In the genomic region with DNA sequence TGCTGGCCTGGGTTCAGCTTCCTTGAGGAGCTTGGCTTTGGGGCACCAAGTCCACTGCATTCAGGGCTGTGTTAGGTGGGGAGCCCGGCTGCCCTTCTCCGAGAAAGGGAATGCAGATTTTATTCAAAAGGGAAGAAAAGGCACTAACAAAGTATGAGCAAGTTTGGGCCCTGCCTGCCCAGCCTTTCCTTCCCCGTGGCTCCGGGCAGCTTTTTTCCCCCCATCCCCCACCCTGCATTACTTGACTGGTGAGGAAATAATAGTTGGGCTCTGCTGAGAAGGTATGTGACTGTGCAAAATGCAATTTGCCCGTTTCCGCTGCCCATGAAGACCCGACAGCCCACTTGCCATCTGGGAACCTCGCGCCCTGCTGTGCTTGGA, we compare ENCODE assay signal across 11 cellular contexts.
DNase-seq lines count a peak whose midpoint lies in the region; ATAC-seq and TF ChIP-seq lines count a peak whose summit lies in the region.
"Had no signal": no experiment of that assay in that cellular context is flagged by ENCODE, and none has a peak within 500 bp of the region (broad histone marks: within the 10 kb centered on the region; RNA-seq: fewer than 3 reads in every experiment).

No MANE protein-coding gene starts in this region.

- peak overlapping the region; percentile 65 for H3K4me3 Mint-ChIP-seq in osteocyte (ENCODE audit: unreplicated experiment)
- H3K4me3 Mint-ChIP-seq: memory B cell had no signal

- H3K9me3 Mint-ChIP-seq in osteocyte (ENCODE audit: unreplicated experiment), result no peaks in the 10 kb centered on the region
- H3K9me3 Mint-ChIP-seq: memory B cell had no signal

- peak overlapping the region; percentile 28 for H3K4me3 ChIP-seq in AG10803 (ENCODE audit: low read length)

- no peaks in the 10 kb centered on the region for H3K27me3 Mint-ChIP-seq in osteocyte (ENCODE audit: unreplicated experiment)

- peaks cover 3% of the 10 kb centered on the region for H3K36me3 Mint-ChIP-seq in osteocyte (ENCODE audit: unreplicated experiment)
- H3K36me3 Mint-ChIP-seq: memory B cell had no signal

- TF ChIP-seq CTCF in AG10803 (conservative IDR thresholded peaks at IDR 0.05; ENCODE audit: low read length) (no peak), osteocyte (IDR thresholded peaks at IDR 0.05) (no peak)

- no peak for ATAC-seq in SK-N-SH treated with all-trans-retinoic acid at 6 μM for 48 hours

- peak overlapping the region; percentile 100 for H3K27ac Mint-ChIP-seq in osteocyte (ENCODE audit: unreplicated experiment)
- H3K27ac Mint-ChIP-seq: memory B cell had no signal

- DNase-seq in AG10803 (ENCODE audit: low read depth), result no peak
- peak; percentile 66 for DNase-seq in fibroblast of gingiva (ENCODE audit: low read depth)
- DNase-seq in osteocyte (ENCODE audit: extremely low spot score, unreplicated experiment), result peak; percentile 88
- DNase-seq in DMS79 treated with DMSO at 0.1 percent for 48 hours (lab: John Stamatoyannopoulos, UW), result no peak
- DNase-seq in dedifferentiated amniotic fluid mesenchymal stem cell (ENCODE audit: extremely low spot score), result no peak
- DNase-seq in NCI-H187 (lab: John Stamatoyannopoulos, UW), result no peak
- DNase-seq in GM03348 (ENCODE audit: low spot score), result no peak
- DNase-seq: activated CD4-positive, CD25-positive, alpha-beta regulatory T cell treated with anti-CD3 and anti-CD28 coated beads, Interleukin-2, amount 50 U/mL, for 72 hours; NCI-H1417 treated with DMSO at 0.1 percent for 48 hours had no signal

- peaks cover 51% of the 10 kb centered on the region for H3K4me1 Mint-ChIP-seq in osteocyte (ENCODE audit: unreplicated experiment)

TF ChIP-seq in SK-N-SH treated with all-trans-retinoic acid at 6 μM for 48 hours, 23 proteins besides CTCF, POLR2A, EP300 and RAD21:
- TF ChIP-seq, protein P1, sequence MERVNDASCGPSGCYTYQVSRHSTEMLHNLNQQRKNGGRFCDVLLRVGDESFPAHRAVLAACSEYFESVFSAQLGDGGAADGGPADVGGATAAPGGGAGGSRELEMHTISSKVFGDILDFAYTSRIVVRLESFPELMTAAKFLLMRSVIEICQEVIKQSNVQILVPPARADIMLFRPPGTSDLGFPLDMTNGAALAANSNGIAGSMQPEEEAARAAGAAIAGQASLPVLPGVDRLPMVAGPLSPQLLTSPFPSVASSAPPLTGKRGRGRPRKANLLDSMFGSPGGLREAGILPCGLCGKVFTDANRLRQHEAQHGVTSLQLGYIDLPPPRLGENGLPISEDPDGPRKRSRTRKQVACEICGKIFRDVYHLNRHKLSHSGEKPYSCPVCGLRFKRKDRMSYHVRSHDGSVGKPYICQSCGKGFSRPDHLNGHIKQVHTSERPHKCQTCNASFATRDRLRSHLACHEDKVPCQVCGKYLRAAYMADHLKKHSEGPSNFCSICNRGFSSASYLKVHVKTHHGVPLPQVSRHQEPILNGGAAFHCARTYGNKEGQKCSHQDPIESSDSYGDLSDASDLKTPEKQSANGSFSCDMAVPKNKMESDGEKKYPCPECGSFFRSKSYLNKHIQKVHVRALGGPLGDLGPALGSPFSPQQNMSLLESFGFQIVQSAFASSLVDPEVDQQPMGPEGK (CRISPR knock-in tag; IDR thresholded peaks at IDR 0.05; ENCODE audit: borderline replicate concordance), result no peak
- TF ChIP-seq CSDC2 (CRISPR knock-in tag; IDR thresholded peaks at IDR 0.05) (no peak), GLIS3 (CRISPR knock-in tag; IDR thresholded peaks at IDR 0.05) (no peak), SNAI2 (CRISPR knock-in tag; IDR thresholded peaks at IDR 0.05) (no peak), ZFP3 (CRISPR knock-in tag; IDR thresholded peaks at IDR 0.05) (peak; percentile 74; the same call in 1 of the 2 replicates), CREB5 (CRISPR knock-in tag; IDR thresholded peaks at IDR 0.05; ENCODE audit: low read depth) (no peak)

Comparison
In these comparisons a context has a peak if more than half of its experiments do, and no peak if none do; other contexts are left out.
1. DNase-seq: peak in fibroblast of gingiva (single experiment) and osteocyte (single experiment); none in AG10803 (single experiment), DMS79 treated with DMSO at 0.1 percent for 48 hours (single experiment), dedifferentiated amniotic fluid mesenchymal stem cell (single experiment), NCI-H187 (0 of 2) and GM03348 (single experiment).